ENCODE assay signal across 8 cellular contexts in the genomic region with DNA sequence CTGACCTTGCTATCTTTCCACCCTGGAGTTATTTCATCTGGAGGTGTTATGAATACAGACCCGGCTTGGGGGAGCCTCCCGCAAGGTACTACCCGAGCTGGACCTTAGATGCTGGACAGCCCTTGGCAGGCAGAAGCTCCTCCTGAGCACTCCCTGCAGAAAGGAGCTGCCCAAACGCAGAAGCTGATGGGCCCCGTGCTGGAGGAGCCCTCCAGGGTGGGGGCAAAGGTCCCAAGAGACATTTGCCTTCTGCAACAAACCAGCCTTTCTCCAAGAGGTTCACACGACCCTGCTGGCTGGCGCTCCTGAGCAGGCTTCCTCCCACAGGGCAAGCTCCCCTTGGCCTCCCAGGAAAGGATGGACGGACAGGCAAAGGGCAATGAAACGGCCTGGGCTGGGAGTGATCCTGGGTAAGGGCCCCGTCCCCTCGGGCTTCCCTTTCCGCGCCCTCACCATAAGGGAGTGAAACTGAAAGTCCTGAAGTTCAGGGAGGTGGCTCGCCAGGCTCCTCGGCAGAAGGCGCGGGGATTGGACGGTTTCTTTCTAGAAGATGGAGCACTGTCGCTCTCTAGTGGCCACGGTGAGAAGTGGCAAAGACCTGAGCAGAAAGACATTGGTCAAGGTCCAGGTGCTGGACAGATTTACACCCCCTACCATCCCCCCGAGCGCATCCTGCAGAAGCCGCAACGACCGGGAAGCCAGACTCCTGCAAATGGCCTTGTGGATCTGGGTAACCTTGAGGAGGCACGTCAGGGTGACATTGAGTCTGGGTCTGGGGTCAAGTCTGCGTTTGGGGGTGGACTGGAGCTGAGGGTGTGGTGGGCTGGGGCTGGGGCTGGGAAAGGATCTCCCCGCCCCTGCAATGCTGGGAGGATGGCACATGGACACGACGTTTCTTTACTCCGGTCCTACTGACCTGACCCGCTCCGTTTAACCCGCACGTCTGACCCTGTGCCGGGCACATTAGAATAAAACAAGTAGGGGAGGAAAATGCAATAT. TPM values are rescaled to one million over a fixed set of nuclear protein-coding genes. Genes with fewer than 3 reads are reported as not detected.
DNase-seq lines count a peak whose midpoint lies in the region; ATAC-seq and TF ChIP-seq lines count a peak whose summit lies in the region.

No MANE protein-coding gene starts in this region.

- H3K4me3 ChIP-seq in breast epithelium: peak overlapping the region; percentile 63 to 91 (median 67)
- peak overlapping the region; percentile 49 for H3K4me3 ChIP-seq in smooth muscle cell

- peaks cover 24 to 25% of the 10 kb centered on the region in 2 donors for H3K4me1 Mint-ChIP-seq in immature natural killer cell

- 28% methylated on average over 35 of the region's 36 CpGs for WGBS in smooth muscle cell (ENCODE audit: low lambda C conversion rate)

- H3K4me1 ChIP-seq in breast epithelium (no peaks in the 10 kb centered on the region), smooth muscle cell (ENCODE audit: low read depth) (peaks cover 24% of the 10 kb centered on the region)

- peak overlapping the region; percentile 86 for H3K4me2 ChIP-seq in smooth muscle cell

- peak overlapping the region; percentile 55; the same call in 1 of the 2 replicates for H3K27ac ChIP-seq in VCaP
- H3K27ac ChIP-seq in breast epithelium: peak overlapping the region; percentile 75 to 85
- H3K27ac ChIP-seq in smooth muscle cell (ENCODE audit: low read depth): no peak overlapping the region

- TF ChIP-seq CTCF in VCaP (conservative IDR thresholded peaks at IDR 0.05): peak; percentile 82
- TF ChIP-seq CTCF in breast epithelium (IDR thresholded peaks at IDR 0.05): peak; percentile 86 to 96 (median 95)
- TF ChIP-seq CTCF in smooth muscle cell (IDR thresholded peaks at IDR 0.05; ENCODE audit: borderline replicate concordance, insufficient read depth, poor library complexity, severe bottlenecking): peak; percentile 97

- peak overlapping the region; percentile 46 for H2AFZ ChIP-seq in smooth muscle cell (ENCODE audit: low read depth)

- no peaks in the 10 kb centered on the region for H3K36me3 ChIP-seq in breast epithelium
- H3K36me3 ChIP-seq in smooth muscle cell (ENCODE audit: low read depth): no peaks in the 10 kb centered on the region

- H3K4me3 Mint-ChIP-seq in immature natural killer cell: peak overlapping the region; percentile 94 to 96 (median 95)

- DNase-seq in NCI-H1436 (lab: John Stamatoyannopoulos, UW): peak; percentile 67
- no peak for DNase-seq in NCI-H1436 treated with DMSO at 0.1 percent for 48 hours (lab: John Stamatoyannopoulos, UW)
- peak; percentile 35 for DNase-seq in NCI-H2171 (lab: John Stamatoyannopoulos, UW)
- DNase-seq in breast epithelium (ENCODE audit: low spot score in 2 of 2): peak; percentile 82 to 90
- DNase-seq in immature natural killer cell: peak; percentile 81 to 84 (median 83)
- peak; percentile 37 for DNase-seq in smooth muscle cell (lab: John Stamatoyannopoulos, UW; ENCODE audit: unreplicated experiment)

- H3K27me3 ChIP-seq in breast epithelium (no peaks in the 10 kb centered on the region), smooth muscle cell (ENCODE audit: low read depth) (no peaks in the 10 kb centered on the region)

- intact Hi-C loops in breast epithelium (cut with DNase I; ENCODE audit: low total_unique reads): loop anchor here (2.0 to 10.0 kb wide), 2 partner anchors 219 to 593 kb away; no protein-coding TSS in a partner anchor

- H3K79me2 ChIP-seq in smooth muscle cell (ENCODE audit: low read depth): no peaks in the 10 kb centered on the region

- peaks cover 4 to 21% (median 6%) of the 10 kb centered on the region in 3 donors for H3K27me3 Mint-ChIP-seq in immature natural killer cell (ENCODE audit: low read depth in 3 of 3)

- H3K9me3 Mint-ChIP-seq in immature natural killer cell: no peaks in the 10 kb centered on the region

- peak overlapping the region; percentile 84 to 95 (median 92) for H3K27ac Mint-ChIP-seq in immature natural killer cell

- no peaks in the 10 kb centered on the region for H3K36me3 Mint-ChIP-seq in immature natural killer cell

- no peak for TF ChIP-seq POLR2A in breast epithelium (IDR thresholded peaks at IDR 0.05)

- H4K20me1 ChIP-seq in smooth muscle cell (ENCODE audit: low read depth): no peaks in the 10 kb centered on the region

- peak; percentile 74 for ATAC-seq in HG03045 (IDR thresholded peaks at IDR 0.05; ENCODE audit: unreplicated experiment)

- H3K9me3 ChIP-seq in breast epithelium: no peaks in the 10 kb centered on the region
- H3K9me3 ChIP-seq in smooth muscle cell (replicated peaks; ENCODE audit: low read depth): no peaks in the 10 kb centered on the region

- H3K9ac ChIP-seq in smooth muscle cell (ENCODE audit: low read depth): peak overlapping the region; percentile 42

- H3F3A ChIP-seq in smooth muscle cell (ENCODE audit: low read depth): no peaks in the 10 kb centered on the region

RNA-seq across cellular contexts. Expression of gene NEURL1B, which starts 56.4 kb away (rescaled TPM):
- total RNA-seq in breast epithelium (10 to 100 TPM in 1 of 3 donors, 1 to 10 TPM in 2; 6.3 to 17.0 (median 9.9) TPM), smooth muscle cell (10.0 and 17.7 TPM in 2 replicates)
- polyA plus RNA-seq in immature natural killer cell (under 1 TPM in 1 of 3 donors, not detected in 2; 0.09 TPM), smooth muscle cell (3.1 and 3.7 TPM in 2 replicates)
